ENCODE assay signal across 8 cellular contexts in genomic region chr12:1204581-1205121, GRCh38.
DNase-seq lines count a peak whose midpoint lies in the region; ATAC-seq and TF ChIP-seq lines count a peak whose summit lies in the region.

No MANE protein-coding gene starts in this region.

- H3K4me3 Mint-ChIP-seq in osteocyte (ENCODE audit: unreplicated experiment): no peak overlapping the region

- H2BK15ac ChIP-seq in mesenchymal stem cell (ENCODE audit: low read depth, poor library complexity, severe bottlenecking): no peak overlapping the region

- no peak overlapping the region for H2AK5ac ChIP-seq in mesenchymal stem cell (ENCODE audit: low read length, severe bottlenecking)

- TF ChIP-seq CTCF in cardiac muscle cell (IDR thresholded peaks at IDR 0.05; ENCODE audit: low read depth, low read length) (no peak), osteocyte (IDR thresholded peaks at IDR 0.05) (no peak)

- no peak overlapping the region for H4K91ac ChIP-seq in mesenchymal stem cell (ENCODE audit: low read length)

- WGBS in mesenchymal stem cell: 78% methylated on average over 3 of the region's 6 CpGs

- peak overlapping the region; percentile 61 for H3K4me2 ChIP-seq in mesenchymal stem cell (ENCODE audit: low read length, poor library complexity, severe bottlenecking)

- intact Hi-C loops in Right ventricle myocardium inferior (cut with DNase I): loop anchor here (10.0 kb wide), 1 partner anchor 380 kb away; no protein-coding TSS in a partner anchor

- no peak overlapping the region for H3K4ac ChIP-seq in mesenchymal stem cell (ENCODE audit: low read depth in 1 of 2, low read length in 2 of 2)

- H3K14ac ChIP-seq in mesenchymal stem cell (ENCODE audit: low read length in 2 of 2): no peak overlapping the region

- peaks cover 6% of the 10 kb centered on the region for H3K36me3 Mint-ChIP-seq in osteocyte (ENCODE audit: unreplicated experiment)

- H3K4me3 ChIP-seq in cardiac muscle cell (no peak overlapping the region), adipocyte (ENCODE audit: low read length) (peak overlapping the region; percentile 84), mesenchymal stem cell (ENCODE audit: insufficient read depth in 1 of 2, low read depth in 1 of 2, low read length in 2 of 2) (peak overlapping the region in 1 of 2 experiments; percentile 80)

- H3K9ac ChIP-seq in adipocyte (ENCODE audit: low read length) (peak overlapping the region; percentile 83), mesenchymal stem cell (ENCODE audit: low read length) (peak overlapping the region; percentile 87)

- peak overlapping the region; percentile 86 for H3K27ac ChIP-seq in cardiac muscle cell
- H3K27ac ChIP-seq in mesenchymal stem cell (ENCODE audit: low read length, poor library complexity, severe bottlenecking): peak overlapping the region; percentile 54

- no peak overlapping the region for H2AFZ ChIP-seq in mesenchymal stem cell (ENCODE audit: low read depth, low read length)

- H3K9me3 ChIP-seq in cardiac muscle cell (ENCODE audit: low read depth) (no peaks in the 10 kb centered on the region), adipocyte (ENCODE audit: control insufficient read depth, low read length) (no peaks in the 10 kb centered on the region), mesenchymal stem cell (ENCODE audit: control insufficient read depth, low read length) (no peaks in the 10 kb centered on the region)

- ATAC-seq in Right ventricle myocardium inferior (no peak), HG03139 (IDR thresholded peaks at IDR 0.05; ENCODE audit: unreplicated experiment) (peak; percentile 85)

- no peak overlapping the region for H3K27ac Mint-ChIP-seq in osteocyte (ENCODE audit: unreplicated experiment)

- H2BK12ac ChIP-seq in mesenchymal stem cell (ENCODE audit: low read length in 2 of 2): no peak overlapping the region

- H3K36me3 ChIP-seq in cardiac muscle cell (no peaks in the 10 kb centered on the region), adipocyte (ENCODE audit: control insufficient read depth, insufficient read depth, low read length, severe bottlenecking) (no peaks in the 10 kb centered on the region), mesenchymal stem cell (ENCODE audit: control insufficient read depth in 1 of 2, insufficient read depth in 2 of 2, low read depth in 1 of 2, low read length in 2 of 2) (peaks cover 0 to 6% of the 10 kb centered on the region in 2 experiments)

- no peaks in the 10 kb centered on the region for H3K27me3 ChIP-seq in cardiac muscle cell
- no peaks in the 10 kb centered on the region for H3K27me3 ChIP-seq in adipocyte (replicated peaks; ENCODE audit: control insufficient read depth, insufficient read depth, low read length)
- no peaks in the 10 kb centered on the region for H3K27me3 ChIP-seq in mesenchymal stem cell (ENCODE audit: control insufficient read depth in 1 of 2, insufficient read depth in 1 of 2, low read length in 2 of 2)

- peak in 1 of 2 donors; percentile 20 for DNase-seq in cardiac muscle cell (ENCODE audit: low read depth in 1 of 2, low spot score in 1 of 2)
- no peak for DNase-seq in Right ventricle myocardium inferior (ENCODE audit: missing footprints)
- peak; percentile 27 for DNase-seq in adipocyte (ENCODE audit: low read depth)
- peak; percentile 29 for DNase-seq in mesenchymal stem cell
- DNase-seq in mesenteric fat pad (ENCODE audit: low spot score): no peak
- no peak for DNase-seq in osteocyte (ENCODE audit: extremely low spot score, unreplicated experiment)
- no peak for DNase-seq in dedifferentiated amniotic fluid mesenchymal stem cell (ENCODE audit: extremely low spot score)

- no peak overlapping the region for H3K23ac ChIP-seq in mesenchymal stem cell (ENCODE audit: low read length in 2 of 2)

- H2BK120ac ChIP-seq in mesenchymal stem cell (ENCODE audit: low read depth, low read length): no peak overlapping the region

- H2BK5ac ChIP-seq in mesenchymal stem cell (ENCODE audit: low read depth, low read length, poor library complexity, severe bottlenecking): no peak overlapping the region

- H3K9me3 Mint-ChIP-seq in osteocyte (ENCODE audit: unreplicated experiment): no peaks in the 10 kb centered on the region

- peaks cover 1% of the 10 kb centered on the region for H3K79me1 ChIP-seq in mesenchymal stem cell (replicated peaks; ENCODE audit: low read length, poor library complexity, severe bottlenecking)

- peaks cover 22% of the 10 kb centered on the region for H3K4me1 Mint-ChIP-seq in osteocyte (ENCODE audit: unreplicated experiment)

- H3K27me3 Mint-ChIP-seq in osteocyte (ENCODE audit: unreplicated experiment): no peaks in the 10 kb centered on the region

- H3K4me1 ChIP-seq in cardiac muscle cell (ENCODE audit: low read depth) (peaks cover 41% of the 10 kb centered on the region), adipocyte (ENCODE audit: control insufficient read depth, insufficient read depth, low read length) (peaks cover 27% of the 10 kb centered on the region), mesenchymal stem cell (ENCODE audit: control insufficient read depth, insufficient read depth, low read depth, low read length) (no peaks in the 10 kb centered on the region)

- no peak overlapping the region for H3K18ac ChIP-seq in mesenchymal stem cell (ENCODE audit: low read depth in 1 of 2, low read length in 2 of 2)

- no peak overlapping the region for H4K8ac ChIP-seq in mesenchymal stem cell (ENCODE audit: low read length)

Comparison
In these comparisons a context has a peak if more than half of its experiments do, and no peak if none do; other contexts are left out.
1. DNase-seq: peak in adipocyte (single experiment) and mesenchymal stem cell (single experiment); none in Right ventricle myocardium inferior (single experiment), mesenteric fat pad (single experiment), osteocyte (single experiment) and dedifferentiated amniotic fluid mesenchymal stem cell (single experiment).